ENCODE assay signal across 22 cellular contexts in the genomic region with DNA sequence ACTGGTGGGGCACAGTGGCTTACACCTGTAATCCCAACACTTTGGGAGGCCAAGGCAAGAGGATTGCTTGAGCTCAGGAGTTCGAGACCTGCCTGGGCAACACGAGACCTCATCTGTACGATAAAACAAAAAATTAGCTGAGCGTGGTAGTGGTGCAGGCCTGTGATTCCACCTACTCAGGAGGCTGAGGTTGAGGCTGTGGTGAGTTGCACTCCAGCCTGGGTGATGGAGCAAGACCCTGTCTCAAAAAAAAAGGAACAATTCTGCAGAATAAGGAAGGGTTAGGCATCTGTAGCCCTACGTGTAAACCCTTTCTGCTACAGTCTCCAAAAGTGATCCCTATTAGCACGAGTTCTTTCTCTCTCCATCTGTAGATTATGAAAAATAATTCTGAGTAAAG. TPM values are rescaled to one million over a fixed set of nuclear protein-coding genes. Genes with fewer than 3 reads are reported as not detected.
DNase-seq lines count a peak whose midpoint lies in the region; ATAC-seq and TF ChIP-seq lines count a peak whose summit lies in the region.
"Had no signal": no experiment of that assay in that cellular context is flagged by ENCODE, and none has a peak within 500 bp of the region (broad histone marks: within the 10 kb centered on the region; RNA-seq: fewer than 3 reads in every experiment).

No MANE protein-coding gene starts in this region.

- no peaks in the 10 kb centered on the region for H3K27me3 ChIP-seq in left lung
- no peaks in the 10 kb centered on the region for H3K27me3 ChIP-seq in GM23248 (replicated peaks; ENCODE audit: insufficient read depth)

- H3K27ac ChIP-seq in left lung (peak overlapping the region in 1 of 2 donors; percentile 55), GM23248 (no peak overlapping the region)
- H3K27ac ChIP-seq: PC-9 had no signal

- H3K4me3 ChIP-seq in left lung (no peak overlapping the region), GM23248 (no peak overlapping the region)
- H3K4me3 ChIP-seq: PC-9 had no signal

- no peak overlapping the region for H2AFZ ChIP-seq in GM23248
- H2AFZ ChIP-seq: PC-9 had no signal

- no peaks in the 10 kb centered on the region for H4K20me1 ChIP-seq in GM23248 (ENCODE audit: insufficient read depth)

- no peaks in the 10 kb centered on the region for H3K9me2 ChIP-seq in GM23248 (ENCODE audit: insufficient read depth)

- no peak for TF ChIP-seq CTCF in left lung (IDR thresholded peaks at IDR 0.05)

- peaks cover 48% of the 10 kb centered on the region for H3K79me2 ChIP-seq in GM23248 (ENCODE audit: insufficient read depth)

- H3K36me3 ChIP-seq in left lung (peaks cover 0 to 45% of the 10 kb centered on the region in 2 donors), GM23248 (ENCODE audit: low read depth) (peaks cover 29% of the 10 kb centered on the region)

- in situ Hi-C loops in GM23248 (cut with MboI), result no loop called here

- intact Hi-C loops in left lung (cut with DNase I), result no loop called here
- intact Hi-C loops in Right ventricle myocardium superior (cut with DNase I), result no loop called here

- ATAC-seq in left lung (peak; percentile 54), Right ventricle myocardium superior (ENCODE audit: poor library complexity) (no peak), HG03095 (IDR thresholded peaks at IDR 0.05; ENCODE audit: unreplicated experiment) (no peak)
- ATAC-seq: HepG2, T-cell had no signal

- H3F3A ChIP-seq in GM23248 (ENCODE audit: insufficient read depth), result no peaks in the 10 kb centered on the region

- DNase-seq in SIG-M5 treated with dmso at 0.1 percent for 504 hours (lab: John Stamatoyannopoulos, UW; ENCODE audit: unreplicated experiment) (peak; percentile 7), SIG-M5 (lab: John Stamatoyannopoulos, UW) (no peak), NOMO-1 treated with dmso at 0.1 percent for 144 hours (lab: John Stamatoyannopoulos, UW; ENCODE audit: unreplicated experiment) (peak; percentile 67), left lung (no peak), Right ventricle myocardium superior (no peak), NCI-H1092 (lab: John Stamatoyannopoulos, UW) (no peak), GM23248 (no peak)
- DNase-seq: 8988T; CD8-positive, alpha-beta memory T cell; DMS53; KBM-7; NCI-H1092 treated with DMSO at 0.1 percent for 48 hours; NCI-H1694; NCI-H2081 treated with DMSO at 0.1 percent for 48 hours; PC-9; T-cell had no signal

- H3K4me1 ChIP-seq in left lung (peaks cover 0 to 9% of the 10 kb centered on the region in 2 donors), GM23248 (ENCODE audit: insufficient read depth) (no peaks in the 10 kb centered on the region)

- WGBS in GM23248 (ENCODE audit: low coverage in 1 of 2, low lambda C conversion rate in 2 of 2, missing lambda C conversion rate in 2 of 2), 2 experiments, result 98% methylated on average over 6 of the region's 6 CpGs

- H3K9me3 ChIP-seq in left lung, result peaks cover 0 to 3% of the 10 kb centered on the region in 2 donors
- H3K9me3 ChIP-seq in GM23248 (ENCODE audit: low read depth), result no peaks in the 10 kb centered on the region

- no peak overlapping the region for H3K9ac ChIP-seq in GM23248

- no peak overlapping the region for H3K4me2 ChIP-seq in GM23248 (ENCODE audit: unreplicated experiment)
- H3K4me2 ChIP-seq: PC-9 had no signal

RNA-seq across cellular contexts. Expression of a gene that starts 19.9 kb away (rescaled TPM):
- total RNA-seq in left lung (10 to 100 TPM; 27.8 to 32.7 TPM), Right ventricle myocardium superior (40.1 TPM)
- 15.9 and 21.6 TPM in 2 replicates for total RNA-seq in GM23248 (2014; rRNA removed; shearing (Covaris generic))
- 67.2 and 70.9 TPM in 2 replicates for polyA plus RNA-seq in GM23248 (2016; fragmentation: Nextera tagmentation; extraction: Ambion mirVana)

RNA-seq across cellular contexts. Expression of a gene that starts 20.0 kb away (rescaled TPM):
- total RNA-seq in left lung, result 10 to 100 TPM; 16.6 to 22.4 TPM
- 11.0 TPM for total RNA-seq in Right ventricle myocardium superior
- 26.5 and 27.4 TPM in 2 replicates for total RNA-seq in GM23248 (2014; rRNA removed; shearing (Covaris generic))
- polyA plus RNA-seq in GM23248 (2016; fragmentation: Nextera tagmentation; extraction: Ambion mirVana), result 25.7 and 27.0 TPM in 2 replicates

RNA-seq across cellular contexts. Expression of a gene that starts 34.1 kb away (rescaled TPM):
- 10 to 100 TPM; 34.7 to 45.0 TPM for total RNA-seq in left lung
- 9.4 TPM for total RNA-seq in Right ventricle myocardium superior
- 33.6 and 35.8 TPM in 2 replicates for total RNA-seq in GM23248 (2014; rRNA removed; shearing (Covaris generic))
- 36.4 and 37.1 TPM in 2 replicates for polyA plus RNA-seq in GM23248 (2016; fragmentation: Nextera tagmentation; extraction: Ambion mirVana)

RNA-seq across cellular contexts. Expression of a gene that starts 34.4 kb away (rescaled TPM):
- total RNA-seq in left lung, result 10 to 100 TPM; 35.7 to 55.3 TPM
- 18.1 TPM for total RNA-seq in Right ventricle myocardium superior
- 23.1 and 26.1 TPM in 2 replicates for total RNA-seq in GM23248 (2014; rRNA removed; shearing (Covaris generic))
- 17.8 and 18.6 TPM in 2 replicates for polyA plus RNA-seq in GM23248 (2016; fragmentation: Nextera tagmentation; extraction: Ambion mirVana)

RNA-seq across cellular contexts. Expression of a gene that starts 47.7 kb away (rescaled TPM):
- total RNA-seq in left lung (not detected), Right ventricle myocardium superior (not detected)
- not detected in 2 replicates for total RNA-seq in GM23248 (2014; rRNA removed; shearing (Covaris generic))
- polyA plus RNA-seq in GM23248 (2016; fragmentation: Nextera tagmentation; extraction: Ambion mirVana), result not detected in 2 replicates
- total RNA-seq: B cell; CD8-positive, alpha-beta memory T cell; H4; SK-MEL-5 had no signal
- polyA plus RNA-seq: AG04450; CD8-positive, alpha-beta memory T cell had no signal

Comparison
In these comparisons a context has a peak if more than half of its experiments do, and no peak if none do; other contexts are left out.
1. DNase-seq: peak in SIG-M5 treated with dmso at 0.1 percent for 504 hours (single experiment) and NOMO-1 treated with dmso at 0.1 percent for 144 hours (single experiment); none in SIG-M5 (single experiment), left lung (0 of 2), Right ventricle myocardium superior (single experiment), NCI-H1092 (single experiment) and GM23248 (single experiment).